14 cellular contexts compared by ENCODE assay signal in the genomic region with DNA sequence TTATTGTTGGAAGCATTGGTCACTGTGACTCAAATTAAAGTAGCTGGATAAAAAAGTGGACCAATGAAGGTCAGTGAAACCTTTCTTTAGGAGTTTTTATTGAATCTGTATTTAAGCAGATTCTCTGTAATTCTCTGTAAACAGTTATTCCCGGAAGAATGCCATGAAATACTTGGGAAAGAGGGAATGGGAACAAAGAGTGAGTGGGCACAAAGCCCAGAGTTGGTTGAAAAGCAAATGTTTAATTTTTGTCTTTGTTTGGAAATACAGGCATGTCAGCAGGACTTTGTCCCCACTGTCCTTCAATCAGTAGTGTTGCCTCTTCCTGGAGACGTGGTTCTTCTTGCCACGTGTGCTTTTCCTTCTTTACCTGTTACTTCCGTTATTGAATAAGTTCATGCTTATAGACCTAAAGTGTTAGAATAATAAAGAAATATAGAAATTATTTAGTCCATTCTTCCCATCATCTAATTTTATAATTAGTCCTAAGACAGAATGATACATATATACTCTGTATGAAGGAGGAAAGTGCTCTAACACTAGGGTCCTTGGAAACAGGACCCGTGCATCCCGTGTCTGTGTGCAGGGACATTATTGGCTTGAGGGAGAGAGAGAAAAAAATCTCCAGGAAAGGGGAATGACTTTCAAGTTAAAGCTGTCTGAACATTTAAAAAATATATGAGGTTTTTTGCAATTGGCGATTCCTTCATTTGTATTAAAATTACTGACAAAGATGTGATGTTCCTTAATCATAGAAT. TPM values are rescaled to one million over a fixed set of nuclear protein-coding genes. Genes with fewer than 3 reads are reported as not detected.
DNase-seq lines count a peak whose midpoint lies in the region; ATAC-seq and TF ChIP-seq lines count a peak whose summit lies in the region.
"Had no signal": no experiment of that assay in that cellular context is flagged by ENCODE, and none has a peak within 500 bp of the region (broad histone marks: within the 10 kb centered on the region; RNA-seq: fewer than 3 reads in every experiment).

No MANE protein-coding gene starts in this region.

- H3K27me3 ChIP-seq in endodermal cell (ENCODE audit: control insufficient read depth, insufficient read depth, low read length, poor library complexity, severe bottlenecking) (no peaks in the 10 kb centered on the region), muscle layer of duodenum (ENCODE audit: low read depth, low read length) (no peaks in the 10 kb centered on the region)

- 59 to 75% methylated on average over 3 to 5 of the region's 7 CpGs for WGBS in endodermal cell (ENCODE audit: insufficient coverage in 1 of 2, insufficient read length in 1 of 2), 2 experiments

- H3K9me3 Mint-ChIP-seq in endodermal cell (no peaks in the 10 kb centered on the region), type B pancreatic cell (no peaks in the 10 kb centered on the region)
- H3K9me3 Mint-ChIP-seq: activated CD8-positive, alpha-beta T cell treated with anti-CD3 and anti-CD28 coated beads for 36 hours; activated T-helper 2 cell treated with anti-CD3 and anti-CD28 coated beads, Interferon-gamma antibody, Interleukin-2, Interleukin-4, amounts not matched to agents 10 μg/mL and 5 μg/mL and 100 μg/mL, durations not matched to agents 14 hours and 24 hours and 36 hours; dendritic cell treated with granulocyte-macrophage colony-stimulating factor and Interleukin-4, amounts not matched to agents 40 ng/mL and 50 ng/mL, for 4 days had no signal

- H3K4me3 Mint-ChIP-seq in endodermal cell (no peak overlapping the region), type B pancreatic cell (peak overlapping the region; percentile 76)
- H3K4me3 Mint-ChIP-seq: activated CD8-positive, alpha-beta T cell treated with anti-CD3 and anti-CD28 coated beads for 36 hours; CD4-positive, CD25-positive, alpha-beta regulatory T cell had no signal

- H3K27me3 Mint-ChIP-seq in endodermal cell (ENCODE audit: insufficient read depth), result peaks cover 2% of the 10 kb centered on the region
- H3K27me3 Mint-ChIP-seq in type B pancreatic cell, result peaks cover 4% of the 10 kb centered on the region
- H3K27me3 Mint-ChIP-seq: activated CD8-positive, alpha-beta T cell treated with anti-CD3 and anti-CD28 coated beads for 36 hours; CD4-positive, CD25-positive, alpha-beta regulatory T cell; dendritic cell treated with granulocyte-macrophage colony-stimulating factor and Interleukin-4, amounts not matched to agents 40 ng/mL and 50 ng/mL, for 4 days had no signal

- H3K36me3 Mint-ChIP-seq in endodermal cell (ENCODE audit: low read depth) (no peaks in the 10 kb centered on the region), type B pancreatic cell (peaks cover 5% of the 10 kb centered on the region)
- H3K36me3 Mint-ChIP-seq: CD4-positive, CD25-positive, alpha-beta regulatory T cell had no signal

- ATAC-seq in GM18861 (IDR thresholded peaks at IDR 0.05; ENCODE audit: unreplicated experiment), result no peak
- ATAC-seq: activated CD8-positive, alpha-beta T cell treated with anti-CD3 and anti-CD28 coated beads for 36 hours had no signal

- H3K9me3 ChIP-seq in endodermal cell (ENCODE audit: control insufficient read depth, low read length) (no peaks in the 10 kb centered on the region), muscle layer of duodenum (ENCODE audit: control insufficient read depth in 1 of 2, low read length in 2 of 2) (no peaks in the 10 kb centered on the region)

- H3K27ac ChIP-seq in endodermal cell (ENCODE audit: low read depth, low read length) (no peak overlapping the region), muscle layer of duodenum (ENCODE audit: low read length) (peak overlapping the region; percentile 70)
- H3K27ac ChIP-seq: SK-N-MC had no signal

- H3K27ac Mint-ChIP-seq in endodermal cell (no peak overlapping the region), type B pancreatic cell (peak overlapping the region; percentile 54)
- H3K27ac Mint-ChIP-seq: activated CD8-positive, alpha-beta T cell treated with anti-CD3 and anti-CD28 coated beads for 36 hours; activated T-helper 2 cell treated with anti-CD3 and anti-CD28 coated beads, Interferon-gamma antibody, Interleukin-2, Interleukin-4, amounts not matched to agents 10 μg/mL and 5 μg/mL and 100 μg/mL, durations not matched to agents 14 hours and 24 hours and 36 hours; dendritic cell treated with granulocyte-macrophage colony-stimulating factor and Interleukin-4, amounts not matched to agents 40 ng/mL and 50 ng/mL, for 4 days had no signal

- H3K36me3 ChIP-seq in endodermal cell (ENCODE audit: control insufficient read depth, insufficient read depth, low read length) (no peaks in the 10 kb centered on the region), muscle layer of duodenum (ENCODE audit: control insufficient read depth in 1 of 2, insufficient read depth in 2 of 2, low read length in 2 of 2) (peaks cover 0 to 4% of the 10 kb centered on the region in 2 donors)

- no peak overlapping the region for H3K9ac ChIP-seq in endodermal cell (ENCODE audit: extremely low read depth, low read length, poor library complexity, severe bottlenecking)

- DNase-seq in LNCaP clone FGC (ENCODE audit: low read depth) (peak; percentile 72), endodermal cell (peak; percentile 1), type B pancreatic cell (ENCODE audit: extremely low spot score, unreplicated experiment) (no peak), GOT3 (lab: John Stamatoyannopoulos, UW) (no peak), NCI-H2171 (lab: John Stamatoyannopoulos, UW) (no peak)
- DNase-seq: activated CD8-positive, alpha-beta T cell treated with anti-CD3 and anti-CD28 coated beads for 36 hours; CD4-positive, CD25-positive, alpha-beta regulatory T cell had no signal

- H3K4me1 Mint-ChIP-seq in endodermal cell (peaks cover 8% of the 10 kb centered on the region), type B pancreatic cell (ENCODE audit: unreplicated experiment) (peaks cover 14% of the 10 kb centered on the region)

- H3K4me3 ChIP-seq in LNCaP clone FGC (ENCODE audit: low read depth, low read length) (peak overlapping the region; percentile 24; the same call in 1 of the 2 replicates), endodermal cell (ENCODE audit: low read length) (peak overlapping the region; percentile 42), muscle layer of duodenum (ENCODE audit: low read depth in 1 of 2, low read length in 2 of 2) (peak overlapping the region in 1 of 2 donors; percentile 24)
- H3K4me3 ChIP-seq: SK-N-MC had no signal

- peaks cover 5% of the 10 kb centered on the region for H3K4me1 ChIP-seq in endodermal cell (ENCODE audit: control insufficient read depth, insufficient read depth, low read length)
- peaks cover 21 to 23% of the 10 kb centered on the region in 2 donors for H3K4me1 ChIP-seq in muscle layer of duodenum (ENCODE audit: control insufficient read depth in 1 of 2, insufficient read depth in 2 of 2, low read length in 2 of 2)

- TF ChIP-seq CTCF in LNCaP clone FGC (IDR thresholded peaks at IDR 0.05; ENCODE audit: control insufficient read depth, extremely low read depth, insufficient read depth), result no peak
- no peak for TF ChIP-seq CTCF in endodermal cell (conservative IDR thresholded peaks at IDR 0.05)
- no peak for TF ChIP-seq CTCF in type B pancreatic cell (conservative IDR thresholded peaks at IDR 0.05)

RNA-seq across cellular contexts. Expression of gene ANG, which starts 2.0 kb away (rescaled TPM):
- total RNA-seq in endodermal cell (1 to 10 TPM; 2.6 to 3.4 TPM), type B pancreatic cell (ENCODE audit: low replicate concordance) (24.5 and 43.0 TPM in 2 replicates)
- polyA plus RNA-seq in endodermal cell (2013, experiment 1 of 2), result 6.4 TPM
- polyA plus RNA-seq in endodermal cell (2013, experiment 2 of 2), result 4.8 TPM

RNA-seq across cellular contexts. Expression of gene RNASE4, which starts 2.2 kb away (rescaled TPM):
- total RNA-seq in endodermal cell (1 to 10 TPM in 1 of 2 donors, under 1 TPM in 1; 0.73 to 1.6 TPM), type B pancreatic cell (ENCODE audit: low replicate concordance) (10.5 and 19.3 TPM in 2 replicates)
- polyA plus RNA-seq in endodermal cell (2013, experiment 1 of 2), result 2.6 TPM
- polyA plus RNA-seq in endodermal cell (2013, experiment 2 of 2), result 4.6 TPM

RNA-seq across cellular contexts. Expression of gene OR6S1, which starts 45.1 kb away (rescaled TPM):
- not detected for total RNA-seq in endodermal cell
- not detected for polyA plus RNA-seq in endodermal cell (2013, experiment 1 of 2)
- not detected for polyA plus RNA-seq in endodermal cell (2013, experiment 2 of 2)
- not detected in 2 replicates for total RNA-seq in type B pancreatic cell (ENCODE audit: low replicate concordance)
- total RNA-seq: activated CD8-positive, alpha-beta T cell treated with anti-CD3 and anti-CD28 coated beads for 36 hours; activated T-helper 2 cell treated with anti-CD3 and anti-CD28 coated beads, Interferon-gamma antibody, Interleukin-2, Interleukin-4, amounts not matched to agents 10 μg/mL and 5 μg/mL and 100 μg/mL, durations not matched to agents 14 hours and 24 hours and 36 hours; astrocyte; CD4-positive, CD25-positive, alpha-beta regulatory T cell; Daoy had no signal
- polyA plus RNA-seq: CD4-positive, CD25-positive, alpha-beta regulatory T cell had no signal

RNA-seq across cellular contexts. Expression of gene EDDM3A, which starts 59.1 kb away (rescaled TPM):
- total RNA-seq in endodermal cell, result not detected
- not detected for polyA plus RNA-seq in endodermal cell (2013, experiment 1 of 2)
- not detected for polyA plus RNA-seq in endodermal cell (2013, experiment 2 of 2)
- total RNA-seq in type B pancreatic cell (ENCODE audit: low replicate concordance), result not detected in 2 replicates
- total RNA-seq: activated CD8-positive, alpha-beta T cell treated with anti-CD3 and anti-CD28 coated beads for 36 hours; activated T-helper 2 cell treated with anti-CD3 and anti-CD28 coated beads, Interferon-gamma antibody, Interleukin-2, Interleukin-4, amounts not matched to agents 10 μg/mL and 5 μg/mL and 100 μg/mL, durations not matched to agents 14 hours and 24 hours and 36 hours; astrocyte; CD4-positive, CD25-positive, alpha-beta regulatory T cell; Daoy had no signal
- polyA plus RNA-seq: CD4-positive, CD25-positive, alpha-beta regulatory T cell had no signal

Comparison
In these comparisons a context has a peak if more than half of its experiments do, and no peak if none do; other contexts are left out.
1. DNase-seq: peak in LNCaP clone FGC (single experiment) and endodermal cell (single experiment); none in type B pancreatic cell (single experiment), GOT3 (single experiment) and NCI-H2171 (single experiment).